8 cellular contexts compared by ENCODE assay signal in genomic region chr9:91426123-91426745, GRCh38.
DNase-seq lines count a peak whose midpoint lies in the region; ATAC-seq and TF ChIP-seq lines count a peak whose summit lies in the region.

No MANE protein-coding gene starts in this region.

- TF ChIP-seq CTCF in GM12864 (IDR thresholded peaks at IDR 0.05; ENCODE audit: low read depth, low read length, missing control alignments) (peak; percentile 52), nephron (IDR thresholded peaks at IDR 0.05; ENCODE audit: unreplicated experiment in 3 of 3) (peak; percentile 42 to 60 (median 50))

- peaks cover 44% of the 10 kb centered on the region for H3K27me3 Mint-ChIP-seq in nephron (ENCODE audit: low read depth)

- no peak overlapping the region for H3K4me3 ChIP-seq in GM12864 (ENCODE audit: low read depth, low read length)

- H3K36me3 Mint-ChIP-seq in nephron (ENCODE audit: low read depth), result no peaks in the 10 kb centered on the region

- peak overlapping the region in 2 of 3 experiments; percentile 0 to 76 for H3K27ac Mint-ChIP-seq in nephron

- H3K4me3 Mint-ChIP-seq in nephron, result peak overlapping the region; percentile 83 to 95 (median 85)

- H3K9me3 Mint-ChIP-seq in nephron, result no peaks in the 10 kb centered on the region

- DNase-seq in AML-193 (lab: John Stamatoyannopoulos, UW) (peak; percentile 65 to 70), GM12864 (ENCODE audit: low read depth) (no peak), NCI-H748 treated with DMSO at 0.1 percent for 48 hours (lab: John Stamatoyannopoulos, UW) (peak; percentile 3), cerebellar cortex (ENCODE audit: low spot score) (peak; percentile 63), NCI-H2029 treated with DMSO at 0.1 percent for 48 hours (lab: John Stamatoyannopoulos, UW) (no peak)

- peaks cover 22% of the 10 kb centered on the region for H3K4me1 Mint-ChIP-seq in nephron

- ATAC-seq in GM21367 (IDR thresholded peaks at IDR 0.05; ENCODE audit: unreplicated experiment) (no peak), HG03460 (IDR thresholded peaks at IDR 0.05; ENCODE audit: unreplicated experiment) (no peak)

Comparison
In these comparisons a context has a peak if more than half of its experiments do, and no peak if none do; other contexts are left out.
1. DNase-seq: peak in AML-193 (2 of 2), NCI-H748 treated with DMSO at 0.1 percent for 48 hours (single experiment) and cerebellar cortex (single experiment); none in GM12864 (single experiment) and NCI-H2029 treated with DMSO at 0.1 percent for 48 hours (single experiment).